Comparison of ENCODE assay signal across 13 cellular contexts in genomic region chr9:34365282-34365681, GRCh38. TPM values are rescaled to one million over a fixed set of nuclear protein-coding genes. Genes with fewer than 3 reads are reported as not detected.
DNase-seq lines count a peak whose midpoint lies in the region; ATAC-seq and TF ChIP-seq lines count a peak whose summit lies in the region.
"Had no signal": no experiment of that assay in that cellular context is flagged by ENCODE, and none has a peak within 500 bp of the region (broad histone marks: within the 10 kb centered on the region; RNA-seq: fewer than 3 reads in every experiment).

No MANE protein-coding gene starts in this region.

- no peak overlapping the region for H2BK120ac ChIP-seq in mesendoderm (ENCODE audit: low read depth, low read length)

- no peak overlapping the region for H3K9ac ChIP-seq in mesendoderm (ENCODE audit: low read length)
- H3K9ac ChIP-seq in SK-N-SH, result no peak overlapping the region
- H3K9ac ChIP-seq: BLaER1 had no signal

- H2BK5ac ChIP-seq in mesendoderm (ENCODE audit: low read length), result peak overlapping the region; percentile 35

- H3K36me3 ChIP-seq in body of pancreas (replicated peaks in 1 of 2; ENCODE audit: insufficient read depth in 1 of 2, low read depth in 2 of 2) (peaks cover 0 to 6% of the 10 kb centered on the region in 2 donors), mesendoderm (ENCODE audit: control insufficient read depth, insufficient read depth, low read length) (peaks cover under 1% of the 10 kb centered on the region), SK-N-SH (replicated peaks in 1 of 2; ENCODE audit: control insufficient read depth in 1 of 2, insufficient read depth in 2 of 2, low read length in 1 of 2) (peaks cover 0 to 2% of the 10 kb centered on the region in 2 experiments)

- H2AK5ac ChIP-seq in mesendoderm (ENCODE audit: low read length), result peak overlapping the region; percentile 81

- TF ChIP-seq CTCF in body of pancreas (IDR thresholded peaks at IDR 0.05), result no peak
- TF ChIP-seq CTCF in endothelial cell (IDR thresholded peaks at IDR 0.05; ENCODE audit: unreplicated experiment), result no peak
- no peak for TF ChIP-seq CTCF in SK-N-SH (IDR thresholded peaks at IDR 0.05)

- peak overlapping the region; percentile 100 for H3K27ac Mint-ChIP-seq in endothelial cell (ENCODE audit: unreplicated experiment)
- H3K27ac Mint-ChIP-seq: CD8-positive, alpha-beta memory T cell; H9 had no signal

- H4K8ac ChIP-seq in mesendoderm (ENCODE audit: low read depth, low read length), result no peak overlapping the region

- peaks cover 14% of the 10 kb centered on the region for H3K9me3 Mint-ChIP-seq in endothelial cell (ENCODE audit: unreplicated experiment)
- H3K9me3 Mint-ChIP-seq: CD8-positive, alpha-beta memory T cell had no signal

- intact Hi-C loops in body of pancreas (cut with DNase I), result no loop called here

- no peaks in the 10 kb centered on the region for H3F3A ChIP-seq in SK-N-SH (replicated peaks; ENCODE audit: insufficient read depth)

- no peak for TF ChIP-seq POLR2A in body of pancreas (IDR thresholded peaks at IDR 0.05)

- H3K79me2 ChIP-seq in mesendoderm (ENCODE audit: control insufficient read depth, insufficient read depth, low read length) (no peaks in the 10 kb centered on the region), SK-N-SH (ENCODE audit: insufficient read depth) (no peaks in the 10 kb centered on the region)

- peaks cover 40% of the 10 kb centered on the region for H3K36me3 Mint-ChIP-seq in endothelial cell (ENCODE audit: low read depth, unreplicated experiment)

- peak overlapping the region; percentile 24 for H4K5ac ChIP-seq in mesendoderm (ENCODE audit: low read length)

- H3K4me3 Mint-ChIP-seq in endothelial cell (ENCODE audit: unreplicated experiment), result no peak overlapping the region
- H3K4me3 Mint-ChIP-seq: CD8-positive, alpha-beta memory T cell; H9 had no signal

- no peak overlapping the region for H3K4ac ChIP-seq in mesendoderm (ENCODE audit: low read depth, low read length)

- peaks cover 9% of the 10 kb centered on the region for H3K27me3 Mint-ChIP-seq in endothelial cell (ENCODE audit: unreplicated experiment)
- H3K27me3 Mint-ChIP-seq: CD8-positive, alpha-beta memory T cell had no signal

- H3K18ac ChIP-seq in mesendoderm (ENCODE audit: low read length), result no peak overlapping the region

- H4K20me1 ChIP-seq in SK-N-SH (ENCODE audit: insufficient read depth), result no peaks in the 10 kb centered on the region
- H4K20me1 ChIP-seq: BLaER1 had no signal

- H2BK15ac ChIP-seq in mesendoderm (replicated peaks; ENCODE audit: low read depth), result no peak overlapping the region

- H3K79me1 ChIP-seq in mesendoderm (ENCODE audit: low read length), result no peaks in the 10 kb centered on the region

- peak in 2 of 4 donors; percentile 37 to 49 for DNase-seq in body of pancreas
- no peak for DNase-seq in endothelial cell (ENCODE audit: low spot score)
- no peak for DNase-seq in mesendoderm
- DNase-seq in GM19238 (ENCODE audit: insufficient read length, low spot score), result no peak
- no peak for DNase-seq in SK-N-SH
- DNase-seq: AML-193; Caco-2; CD8-positive, alpha-beta memory T cell; DND-41; GOT3; H9 had no signal

- 10 to 14% methylated on average over 1 to 2 of the region's 2 CpGs for WGBS in body of pancreas, 2 donors
- WGBS in mesendoderm (ENCODE audit: extremely low coverage, insufficient coverage, low lambda C conversion rate), result no CpG with 5 or more reads among the region's 2 CpGs
- WGBS in SK-N-SH (ENCODE audit: low lambda C conversion rate), result 51% methylated on average over 2 of the region's 2 CpGs

- H3K4me2 ChIP-seq in mesendoderm (ENCODE audit: low read length) (no peak overlapping the region), SK-N-SH (no peak overlapping the region)
- H3K4me2 ChIP-seq: BLaER1 had no signal

- TF ChIP-seq EP300 in SK-N-SH (IDR thresholded peaks at IDR 0.05; ENCODE audit: borderline replicate concordance in 1 of 2, low read depth in 1 of 2, low read length in 1 of 2), result no peak

- H3K27ac ChIP-seq in body of pancreas, result peak overlapping the region in 1 of 4 donors; percentile 12
- no peak overlapping the region for H3K27ac ChIP-seq in mesendoderm (ENCODE audit: low read depth, low read length)
- H3K27ac ChIP-seq in SK-N-SH (ENCODE audit: low read depth in 2 of 2, low read length in 1 of 2), result no peak overlapping the region
- H3K27ac ChIP-seq: BLaER1 had no signal

- H3K4me3 ChIP-seq in body of pancreas (no peak overlapping the region), mesendoderm (ENCODE audit: low read length) (no peak overlapping the region), SK-N-SH (ENCODE audit: low read depth in 2 of 2, low read length in 1 of 2) (no peak overlapping the region)
- H3K4me3 ChIP-seq: BLaER1 had no signal

- peaks cover 44% of the 10 kb centered on the region for H3K4me1 Mint-ChIP-seq in endothelial cell (ENCODE audit: unreplicated experiment)

- no peak for TF ChIP-seq RAD21 in SK-N-SH (IDR thresholded peaks at IDR 0.05; ENCODE audit: low read length)

- H3K23ac ChIP-seq in mesendoderm (ENCODE audit: low read length), result peak overlapping the region; percentile 67

- POLR2A ChIA-PET in SK-N-SH (lab: Yijun Ruan, JAX), result no interaction called here

- H3K27me3 ChIP-seq in body of pancreas (no peaks in the 10 kb centered on the region), mesendoderm (ENCODE audit: insufficient read depth, low read length, poor library complexity) (no peaks in the 10 kb centered on the region), SK-N-SH (ENCODE audit: insufficient read depth) (no peaks in the 10 kb centered on the region)
- H3K27me3 ChIP-seq: BLaER1 had no signal

- ATAC-seq in body of pancreas, result peak; percentile 47
- ATAC-seq in activated CD4-positive, CD25-positive, alpha-beta regulatory T cell treated with anti-CD3 and anti-CD28 coated beads, Interleukin-2, amount 50 U/mL, for 24 hours, result no peak

- peak overlapping the region; percentile 82 for H3K56ac ChIP-seq in mesendoderm (ENCODE audit: low read length)

- CTCF ChIA-PET in SK-N-SH (lab: Yijun Ruan, JAX), result interaction anchor here (1.0 to 2.1 kb wide), 4 partner anchors 8 to 238 kb away, joined by 3 to 6 read pairs (median 4); no protein-coding TSS in a partner anchor

- H3K4me1 ChIP-seq in body of pancreas (peaks cover 22% of the 10 kb centered on the region), mesendoderm (ENCODE audit: control insufficient read depth, low read depth, low read length) (peaks cover 22% of the 10 kb centered on the region), SK-N-SH (ENCODE audit: control insufficient read depth in 1 of 2, insufficient read depth in 2 of 2, low read depth in 1 of 2, low read length in 1 of 2) (peaks cover 0 to 4% of the 10 kb centered on the region in 2 experiments; a peak in 2 of 4 replicates)
- H3K4me1 ChIP-seq: BLaER1, Caco-2 had no signal

- H3K9me3 ChIP-seq in body of pancreas (no peaks in the 10 kb centered on the region), SK-N-SH (no peaks in the 10 kb centered on the region)

- no peaks in the 10 kb centered on the region for H3K9me2 ChIP-seq in SK-N-SH

- no peak overlapping the region for H2AFZ ChIP-seq in SK-N-SH (ENCODE audit: low read depth)

TF ChIP-seq in SK-N-SH, 30 proteins besides CTCF, POLR2A, EP300 and RAD21 (continues in another document):
- TF ChIP-seq CHD2 (IDR thresholded peaks at IDR 0.05; ENCODE audit: low read length, partially characterized antibody) (no peak), RXRA (IDR thresholded peaks at IDR 0.05; ENCODE audit: borderline replicate concordance, low read depth) (no peak), GATA2 (CRISPR knock-in tag; IDR thresholded peaks at IDR 0.05) (no peak), SIN3A (IDR thresholded peaks at IDR 0.05; ENCODE audit: borderline replicate concordance, low read depth, low read length) (no peak), NFIC (IDR thresholded peaks at IDR 0.05; ENCODE audit: borderline replicate concordance) (no peak), FOSL2 (IDR thresholded peaks at IDR 0.05; ENCODE audit: borderline replicate concordance, low read depth) (no peak), POLR2AphosphoS5 (IDR thresholded peaks at IDR 0.05; ENCODE audit: low read depth, low read length) (no peak), PBX3 (IDR thresholded peaks at IDR 0.05) (no peak), FOXM1 (IDR thresholded peaks at IDR 0.05; ENCODE audit: low read depth) (no peak), MEF2A (IDR thresholded peaks at IDR 0.05; ENCODE audit: borderline replicate concordance, low read depth) (no peak), TCF12 (IDR thresholded peaks at IDR 0.05) (no peak), FOXJ3 (CRISPR knock-in tag; IDR thresholded peaks at IDR 0.05) (no peak), TEAD4 (IDR thresholded peaks at IDR 0.05; ENCODE audit: borderline replicate concordance, insufficient read depth) (no peak)

RNA-seq across cellular contexts. Expression of gene MYORG, which starts 11.4 kb away (rescaled TPM):
- 10 to 100 TPM; 11.2 to 11.9 TPM for total RNA-seq in body of pancreas
- total RNA-seq in endothelial cell (ENCODE audit: unreplicated experiment), result 77.0 TPM
- 19.8 TPM for polyA plus RNA-seq in mesendoderm (2013, experiment 1 of 2)
- 18.7 TPM for polyA plus RNA-seq in mesendoderm (2013, experiment 2 of 2)
- 0.97 and 1.1 TPM in 2 replicates for polyA plus RNA-seq in SK-N-SH (2012; rRNA removed)
- 1.2 and 1.5 TPM in 2 replicates for polyA plus RNA-seq in SK-N-SH (2012; cell fraction: cytosol; rRNA removed)
- polyA plus RNA-seq in SK-N-SH (2012; cell fraction: nucleus; rRNA removed), result 0.92 and 1.2 TPM in 2 replicates

RNA-seq across cellular contexts. Expression of gene NUDT2, which starts 35.9 kb away (rescaled TPM):
- total RNA-seq in body of pancreas, result 10 to 100 TPM in 1 of 2 donors, 1 to 10 TPM in 1; 9.2 to 14.0 TPM
- total RNA-seq in endothelial cell (ENCODE audit: unreplicated experiment), result 16.8 TPM
- 10.2 TPM for polyA plus RNA-seq in mesendoderm (2013, experiment 1 of 2)
- 10.0 TPM for polyA plus RNA-seq in mesendoderm (2013, experiment 2 of 2)
- polyA plus RNA-seq in SK-N-SH (2012; rRNA removed), result 47.8 and 65.2 TPM in 2 replicates
- 56.6 and 57.2 TPM in 2 replicates for polyA plus RNA-seq in SK-N-SH (2012; cell fraction: cytosol; rRNA removed)
- 37.6 and 40.3 TPM in 2 replicates for polyA plus RNA-seq in SK-N-SH (2012; cell fraction: nucleus; rRNA removed)

RNA-seq across cellular contexts. Expression of gene KIF24, which starts 36.2 kb away (rescaled TPM):
- total RNA-seq in body of pancreas, result under 1 TPM; 0.26 to 0.33 TPM
- total RNA-seq in endothelial cell (ENCODE audit: unreplicated experiment), result 2.2 TPM
- polyA plus RNA-seq in mesendoderm (2013, experiment 1 of 2), result 1.9 TPM
- 2.0 TPM for polyA plus RNA-seq in mesendoderm (2013, experiment 2 of 2)
- 1.2 and 1.4 TPM in 2 replicates for polyA plus RNA-seq in SK-N-SH (2012; rRNA removed)
- polyA plus RNA-seq in SK-N-SH (2012; cell fraction: cytosol; rRNA removed), result 0.54 and 0.93 TPM in 2 replicates
- 2.2 and 3.3 TPM in 2 replicates for polyA plus RNA-seq in SK-N-SH (2012; cell fraction: nucleus; rRNA removed)
- polyA plus RNA-seq: CD8-positive, alpha-beta memory T cell had no signal
